9 cellular contexts compared by ENCODE assay signal in the genomic region with DNA sequence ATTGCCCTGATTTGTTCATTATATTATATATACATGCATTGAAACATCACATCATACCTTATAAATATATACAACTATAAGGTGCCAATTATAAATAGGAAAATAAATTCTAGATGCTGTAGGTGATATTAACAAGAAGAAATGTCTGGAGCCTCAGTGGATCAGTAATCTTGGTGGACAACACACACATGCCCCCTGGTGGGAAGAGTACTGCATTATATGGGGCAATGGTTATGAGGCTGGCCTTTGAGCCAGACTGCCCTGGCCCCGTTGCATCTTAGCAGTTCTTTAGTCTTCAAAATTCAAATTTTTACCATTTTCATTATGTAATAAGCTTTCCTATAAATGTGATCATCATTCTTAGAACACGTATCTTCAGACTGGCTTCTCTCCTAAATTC.
DNase-seq lines count a peak whose midpoint lies in the region; ATAC-seq and TF ChIP-seq lines count a peak whose summit lies in the region.
"Had no signal": no experiment of that assay in that cellular context is flagged by ENCODE, and none has a peak within 500 bp of the region (broad histone marks: within the 10 kb centered on the region; RNA-seq: fewer than 3 reads in every experiment).

No MANE protein-coding gene starts in this region.

- H3K36me3 ChIP-seq in thyroid gland, result no peaks in the 10 kb centered on the region
- H3K36me3 ChIP-seq: BLaER1 had no signal

- ATAC-seq in GM21723 (IDR thresholded peaks at IDR 0.05; ENCODE audit: unreplicated experiment), result peak; percentile 71

- no peak overlapping the region for H3K4me3 ChIP-seq in thyroid gland (replicated peaks in 1 of 3)
- H3K4me3 ChIP-seq: BLaER1 had no signal

- TF ChIP-seq POLR2A in thyroid gland (IDR thresholded peaks at IDR 0.05), result no peak

- H3K9me3 ChIP-seq in thyroid gland, result no peaks in the 10 kb centered on the region
- H3K9me3 ChIP-seq: BLaER1 had no signal

- TF ChIP-seq CTCF in thyroid gland (IDR thresholded peaks at IDR 0.05), result peak in 1 of 6 experiments; percentile 4

- H3K27me3 ChIP-seq in thyroid gland, result no peaks in the 10 kb centered on the region
- H3K27me3 ChIP-seq: BLaER1 had no signal

- no peaks in the 10 kb centered on the region for H3K4me1 ChIP-seq in thyroid gland

- DNase-seq in NCI-H1436 (lab: John Stamatoyannopoulos, UW) (peak; percentile 41), NCI-H1436 treated with DMSO at 0.1 percent for 48 hours (lab: John Stamatoyannopoulos, UW) (no peak), NCI-H1694 (lab: John Stamatoyannopoulos, UW) (peak; percentile 42), dermis blood vessel endothelial cell (peak; percentile 62), renal cortical epithelial cell (ENCODE audit: low read depth) (peak; percentile 24), 8988T (no peak), thyroid gland (no peak)

- 77 to 88% methylated on average over 2 of the region's 2 CpGs for WGBS in thyroid gland, 2 donors

- H3K27ac ChIP-seq in thyroid gland, result no peak overlapping the region
- H3K27ac ChIP-seq: BLaER1 had no signal

- intact Hi-C loops in thyroid gland (cut with DNase I), result no loop called here

Comparison
In these comparisons a context has a peak if more than half of its experiments do, and no peak if none do; other contexts are left out.
1. DNase-seq: peak in NCI-H1436 (single experiment), NCI-H1694 (single experiment), dermis blood vessel endothelial cell (single experiment) and renal cortical epithelial cell (single experiment); none in NCI-H1436 treated with DMSO at 0.1 percent for 48 hours (single experiment), 8988T (single experiment) and thyroid gland (0 of 2).